Comparison of ENCODE assay signal across 8 cellular contexts in the genomic region with DNA sequence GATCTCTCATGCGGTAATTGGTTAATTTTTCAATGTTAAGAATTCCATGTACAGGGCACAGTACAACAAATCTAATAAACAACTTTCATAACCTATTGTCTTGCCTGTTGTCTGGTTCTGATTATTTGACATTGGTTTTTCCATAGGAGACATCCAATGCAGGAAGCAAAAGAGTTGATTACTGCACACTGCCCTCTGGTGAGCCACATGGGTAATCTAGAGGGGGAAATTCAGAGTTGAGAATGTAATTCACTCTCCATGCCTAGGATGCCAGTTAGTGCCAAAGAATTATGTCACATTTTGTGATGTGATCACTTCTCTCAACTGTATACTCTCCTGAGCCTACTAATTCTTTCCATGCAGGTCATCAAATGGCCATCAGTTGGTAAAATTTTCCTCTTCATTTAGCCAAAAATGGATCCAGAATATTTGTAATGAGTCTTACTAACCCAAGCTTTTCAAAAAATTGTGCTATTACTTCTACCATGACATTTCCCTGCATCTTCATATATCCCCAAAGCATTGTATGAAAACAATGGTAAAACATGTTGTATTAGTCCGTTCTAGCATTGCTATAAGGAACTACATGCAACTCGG. TPM values are rescaled to one million over a fixed set of nuclear protein-coding genes. Genes with fewer than 3 reads are reported as not detected.
DNase-seq lines count a peak whose midpoint lies in the region; ATAC-seq and TF ChIP-seq lines count a peak whose summit lies in the region.

No MANE protein-coding gene starts in this region.

- ATAC-seq in HG02678 (IDR thresholded peaks at IDR 0.05; ENCODE audit: unreplicated experiment), result no peak
- no peak for ATAC-seq in HG02642 (IDR thresholded peaks at IDR 0.05; ENCODE audit: poor library complexity, unreplicated experiment)

- no peaks in the 10 kb centered on the region for H3K9me3 ChIP-seq in BE2C

- DNase-seq in BE2C (peak; percentile 42), HFF-Myc (ENCODE audit: extremely low read depth, low read depth) (peak; percentile 42), OCI-M1 (lab: John Stamatoyannopoulos, UW) (peak; percentile 84), epithelial cell of prostate (ENCODE audit: low read depth, low spot score) (no peak), pons (ENCODE audit: low spot score) (peak; percentile 28), posterior vena cava (ENCODE audit: low spot score) (no peak)

- no peaks in the 10 kb centered on the region for H3K36me3 ChIP-seq in BE2C

- TF ChIP-seq CTCF in BE2C (IDR thresholded peaks at IDR 0.05; ENCODE audit: low read depth, low read length), result peak; percentile 84
- TF ChIP-seq CTCF in HFF-Myc (IDR thresholded peaks at IDR 0.05; ENCODE audit: low read depth, low read length, missing control alignments), result peak; percentile 66

- peaks cover 3% of the 10 kb centered on the region; the same call in 1 of the 2 replicates for H3K4me1 ChIP-seq in BE2C

- intact Hi-C loops in posterior vena cava (cut with DNase I), result no loop called here

- H3K27ac ChIP-seq in epithelial cell of prostate, result peak overlapping the region; percentile 42

- H3K4me3 ChIP-seq in BE2C (ENCODE audit: low read depth, low read length) (no peak overlapping the region), HFF-Myc (replicated peaks; ENCODE audit: low read depth, low read length) (no peak overlapping the region)

- H3K27me3 ChIP-seq in BE2C, result no peaks in the 10 kb centered on the region

RNA-seq across cellular contexts. Expression of a gene that starts 17.7 kb away (rescaled TPM):
- 23.5 TPM for polyA plus RNA-seq in BE2C (2012; ENCODE audit: insufficient read depth, insufficient read length, low read depth)
- 10 to 100 TPM; 37.9 to 40.7 TPM for total RNA-seq in posterior vena cava

Comparison
In these comparisons a context has a peak if more than half of its experiments do, and no peak if none do; other contexts are left out.
1. DNase-seq: peak in BE2C (single experiment), HFF-Myc (single experiment), OCI-M1 (single experiment) and pons (single experiment); none in epithelial cell of prostate (single experiment) and posterior vena cava (single experiment).